In genomic region chr9:70590264-70590646, GRCh38 we compare ENCODE assay signal across 12 cellular contexts.
DNase-seq lines count a peak whose midpoint lies in the region; ATAC-seq and TF ChIP-seq lines count a peak whose summit lies in the region.
"Had no signal": no experiment of that assay in that cellular context is flagged by ENCODE, and none has a peak within 500 bp of the region (broad histone marks: within the 10 kb centered on the region; RNA-seq: fewer than 3 reads in every experiment).

No MANE protein-coding gene starts in this region.

- ATAC-seq in omental fat pad (ENCODE audit: low FRiP score) (peak; percentile 15), upper lobe of left lung (ENCODE audit: low FRiP score in 2 of 2) (peak in 1 of 2 donors; percentile 33), GM21529 (IDR thresholded peaks at IDR 0.05; ENCODE audit: unreplicated experiment) (no peak)

- H3K4me3 ChIP-seq in SJSA1 (no peak overlapping the region), upper lobe of left lung (no peak overlapping the region)

- no peak for TF ChIP-seq CTCF in omental fat pad (IDR thresholded peaks at IDR 0.05)
- TF ChIP-seq CTCF in upper lobe of left lung (IDR thresholded peaks at IDR 0.05) = no peak

- H3K9me3 ChIP-seq in SJSA1 (replicated peaks) (no peaks in the 10 kb centered on the region), upper lobe of left lung (no peaks in the 10 kb centered on the region)

- peaks cover 56% of the 10 kb centered on the region for H3K4me1 ChIP-seq in SJSA1 (replicated peaks)
- peaks cover 0 to 37% (median 11%) of the 10 kb centered on the region in 4 donors for H3K4me1 ChIP-seq in upper lobe of left lung

- WGBS in upper lobe of left lung, 2 donors = 57 to 67% methylated on average over 3 of the region's 3 CpGs

- DNase-seq in SJSA1 (ENCODE audit: low read depth in 1 of 2, low spot score in 2 of 2) = peak in 1 of 2 experiments; percentile 33
- DNase-seq in epidermal melanocyte (ENCODE audit: insufficient read length, low spot score) = peak; percentile 60
- DNase-seq in omental fat pad (ENCODE audit: low spot score) = no peak
- DNase-seq in upper lobe of left lung = no peak
- no peak for DNase-seq in hepatic stellate cell (ENCODE audit: low spot score)
- DNase-seq in NCI-H1930 (lab: John Stamatoyannopoulos, UW) = no peak
- DNase-seq: activated CD4-positive, alpha-beta T cell treated with anti-CD3 and anti-CD28 coated beads, Interleukin-2, amount 10 ng/mL, durations not matched to agents 7 days and 5 days; COR-L47; NCI-H187; NK-92 treated with Interleukin-12 subunit alpha and Interleukin-12 subunit beta, amount 100 ng/mL, for 24 hours; occipital lobe had no signal

- TF ChIP-seq EP300 in upper lobe of left lung (IDR thresholded peaks at IDR 0.05) = no peak

- H3K27ac ChIP-seq in SJSA1 (peak overlapping the region; percentile 70), upper lobe of left lung (peak overlapping the region; percentile 19 to 72 (median 60))

- TF ChIP-seq POLR2A in upper lobe of left lung (IDR thresholded peaks at IDR 0.05) = no peak

- H3K36me3 ChIP-seq in SJSA1 (no peaks in the 10 kb centered on the region), upper lobe of left lung (no peaks in the 10 kb centered on the region)

- no peaks in the 10 kb centered on the region; the same call in 1 of the 2 replicates for H3K27me3 ChIP-seq in SJSA1 (replicated peaks)
- H3K27me3 ChIP-seq in upper lobe of left lung = no peaks in the 10 kb centered on the region
